Comparison of ENCODE assay signal across 22 cellular contexts in genomic region chr1:232305020-232305419, GRCh38.
DNase-seq lines count a peak whose midpoint lies in the region; ATAC-seq lines count a peak whose summit lies in the region.
"Had no signal": no experiment of that assay in that cellular context is flagged by ENCODE, and none has a peak within 500 bp of the region (broad histone marks: within the 10 kb centered on the region; RNA-seq: fewer than 3 reads in every experiment).

No MANE protein-coding gene starts in this region.

- no peak for ATAC-seq in HG02981 (IDR thresholded peaks at IDR 0.05; ENCODE audit: unreplicated experiment)
- ATAC-seq: stimulated activated naive B cell treated with anti-CD40 and anti-IgM and Interleukin-4, amounts not matched to agents 10 μg/mL and 1 μg/mL and 100 μg/mL, for 72 hours had no signal

- no peaks in the 10 kb centered on the region for H3K9me3 ChIP-seq in effector memory CD4-positive, alpha-beta T cell (ENCODE audit: control insufficient read depth, low read length)
- H3K9me3 ChIP-seq: HAP-1, testis had no signal

- DNase-seq in DMS153 (lab: John Stamatoyannopoulos, UW) (peak; percentile 95), NCI-H1092 (lab: John Stamatoyannopoulos, UW) (peak; percentile 13), NCI-H510A (lab: John Stamatoyannopoulos, UW) (peak; percentile 85), kidney tubule cell (ENCODE audit: low spot score) (peak; percentile 22), retina (no peak), MV-4-11 (lab: John Stamatoyannopoulos, UW) (no peak)
- DNase-seq in effector memory CD4-positive, alpha-beta T cell = no peak
- DNase-seq: activated CD4-positive, alpha-beta T cell treated with anti-CD3 and anti-CD28 coated beads for 48 hours; anterior cingulate cortex; caudate nucleus; foreskin melanocyte; GF-D8; hippocampal formation; NCI-H2227 treated with DMSO at 0.1 percent for 48 hours; occipital lobe; stimulated activated CD4-positive, alpha-beta T cell treated with anti-CD3 and anti-CD28 coated beads, Interleukin-2, amount 100 ng/mL, for 48 hours; stimulated activated naive B cell treated with anti-CD40 and anti-IgM and Interleukin-4, amounts not matched to agents 10 μg/mL and 1 μg/mL and 100 μg/mL, for 72 hours; T-helper 2 cell; testis had no signal

- no peaks in the 10 kb centered on the region for H3K36me3 ChIP-seq in effector memory CD4-positive, alpha-beta T cell (ENCODE audit: control insufficient read depth, insufficient read depth, low read length)
- H3K36me3 ChIP-seq: HAP-1 had no signal

- H3K4me1 ChIP-seq in effector memory CD4-positive, alpha-beta T cell (ENCODE audit: control insufficient read depth, insufficient read depth, low read length, poor library complexity, severe bottlenecking) = no peaks in the 10 kb centered on the region
- H3K4me1 ChIP-seq: testis had no signal

- H3K27ac ChIP-seq in effector memory CD4-positive, alpha-beta T cell (ENCODE audit: insufficient read depth, low read length, poor library complexity, severe bottlenecking) = no peak overlapping the region
- H3K27ac ChIP-seq: SK-N-MC, testis had no signal

- H3K27me3 ChIP-seq in effector memory CD4-positive, alpha-beta T cell (replicated peaks; ENCODE audit: control insufficient read depth, insufficient read depth, low read length, poor library complexity, severe bottlenecking) = no peaks in the 10 kb centered on the region
- H3K27me3 ChIP-seq: testis had no signal

- no peak overlapping the region for H3K4me3 ChIP-seq in effector memory CD4-positive, alpha-beta T cell (ENCODE audit: insufficient read depth, low read depth, low read length, poor library complexity, severe bottlenecking)
- H3K4me3 ChIP-seq: HAP-1, SK-N-MC, testis had no signal

Comparison
In these comparisons a context has a peak if more than half of its experiments do, and no peak if none do; other contexts are left out.
1. DNase-seq: peak in DMS153 (single experiment), NCI-H1092 (single experiment), NCI-H510A (single experiment) and kidney tubule cell (single experiment); none in retina (single experiment), MV-4-11 (single experiment) and effector memory CD4-positive, alpha-beta T cell (0 of 3).